In the genomic region with DNA sequence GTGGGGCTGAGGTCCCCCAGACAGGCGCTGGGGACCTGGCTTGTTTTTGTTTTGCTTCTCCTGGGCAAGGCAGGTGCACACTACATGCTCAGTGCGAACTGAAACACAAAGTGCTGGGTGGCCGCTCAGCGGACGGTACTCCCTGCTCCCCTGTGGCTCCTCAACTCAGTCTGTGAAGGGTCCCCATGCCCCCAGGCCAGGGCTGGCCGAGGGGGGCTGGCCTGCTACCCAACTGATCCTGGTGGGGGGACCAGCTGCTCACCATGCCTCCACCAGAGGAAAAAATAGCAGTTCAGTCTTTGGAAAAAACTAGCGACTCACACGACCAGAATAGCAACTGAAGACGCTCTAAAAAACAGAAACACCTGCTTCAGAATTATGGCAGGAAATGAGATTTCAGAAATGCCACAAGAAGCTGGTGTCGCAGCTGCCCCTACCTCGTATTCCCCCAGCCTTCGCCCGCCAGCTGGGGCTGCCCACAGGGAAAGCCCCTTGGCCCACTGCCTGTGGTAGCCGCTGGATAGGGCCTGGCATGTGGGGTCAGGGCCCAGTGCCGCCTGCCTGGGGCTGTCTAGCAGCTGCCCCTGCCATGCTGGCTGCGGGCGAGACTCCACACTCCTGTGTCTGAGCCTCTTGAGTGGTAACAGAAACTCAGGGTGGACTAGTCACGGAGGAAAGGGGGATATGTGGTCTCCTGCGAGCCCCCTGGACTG, we compare ENCODE assay signal across 8 cellular contexts. TPM values are rescaled to one million over a fixed set of nuclear protein-coding genes. Genes with fewer than 3 reads are reported as not detected.
DNase-seq lines count a peak whose midpoint lies in the region; ATAC-seq and TF ChIP-seq lines count a peak whose summit lies in the region.

No MANE protein-coding gene starts in this region.

- CTCF ChIA-PET in CD4-positive, alpha-beta T cell (lab: Charles Lee) = interaction anchor here (1.7 kb wide), 1 partner anchor 44 kb away, joined by 4 read pairs; the partner anchor contains the start of gene MEX3C

- H3K9me3 ChIP-seq in CD4-positive, alpha-beta T cell (ENCODE audit: control insufficient read depth, low read length) = no peaks in the 10 kb centered on the region

- POLR2A ChIA-PET in CD4-positive, alpha-beta T cell (lab: Charles Lee) = interaction anchor here (0.7 to 3.9 kb wide), 10 partner anchors 16 to 275 kb away, joined by 3 to 85 read pairs (median 4); partner anchors contain the start of genes ELAC1, ME2, MEX3C and SMAD4

- no peak for TF ChIP-seq POLR2A in erythroblast (IDR thresholded peaks at IDR 0.05; ENCODE audit: low read length)

- no peak for TF ChIP-seq CTCF in CD4-positive, alpha-beta T cell (IDR thresholded peaks at IDR 0.05)

- H3K9me3 Mint-ChIP-seq in CD4-positive, alpha-beta T cell = no peaks in the 10 kb centered on the region
- no peaks in the 10 kb centered on the region for H3K9me3 Mint-ChIP-seq in activated T-helper 17 cell treated with anti-CD3 and anti-CD28 coated beads, Interleukin-2, amount 50 U/mL, for 72 hours

- ATAC-seq in CD4-positive, alpha-beta T cell (ENCODE audit: poor library complexity) = peak; percentile 49
- ATAC-seq in GM21360 (IDR thresholded peaks at IDR 0.05; ENCODE audit: unreplicated experiment) = peak; percentile 72
- peak; percentile 76 for ATAC-seq in HG03571 (IDR thresholded peaks at IDR 0.05; ENCODE audit: unreplicated experiment)
- ATAC-seq in activated T-helper 17 cell treated with anti-CD3 and anti-CD28 coated beads, Interleukin-2, amount 50 U/mL, for 72 hours (replicated peaks) = peak; percentile 58

- peak overlapping the region; percentile 87 for H3K4me3 Mint-ChIP-seq in CD4-positive, alpha-beta T cell
- H3K4me3 Mint-ChIP-seq in activated T-helper 17 cell treated with anti-CD3 and anti-CD28 coated beads, Interleukin-2, amount 50 U/mL, for 72 hours = peak overlapping the region; percentile 69

- DNase-seq in CD4-positive, alpha-beta T cell = peak in 9 of 10 experiments; percentile 16 to 55 (median 24)
- DNase-seq in stimulated activated CD4-positive, alpha-beta T cell treated with anti-CD3 and anti-CD28 coated beads, Interleukin-4, amount 100 ng/mL, for 4 hours = peak; percentile 36 to 42
- DNase-seq in A172 (ENCODE audit: low spot score) (no peak), OCI-M1 (lab: John Stamatoyannopoulos, UW) (no peak), erythroblast (lab: John Stamatoyannopoulos, UW) (no peak)

- peak overlapping the region; percentile 90 for H3K27ac Mint-ChIP-seq in CD4-positive, alpha-beta T cell
- H3K27ac Mint-ChIP-seq in activated T-helper 17 cell treated with anti-CD3 and anti-CD28 coated beads, Interleukin-2, amount 50 U/mL, for 72 hours = peak overlapping the region; percentile 96

- H3K36me3 Mint-ChIP-seq in CD4-positive, alpha-beta T cell (ENCODE audit: low read depth) = no peaks in the 10 kb centered on the region
- H3K36me3 Mint-ChIP-seq in activated T-helper 17 cell treated with anti-CD3 and anti-CD28 coated beads, Interleukin-2, amount 50 U/mL, for 72 hours (ENCODE audit: low read depth) = no peaks in the 10 kb centered on the region

- peaks cover 40% of the 10 kb centered on the region for H3K4me1 Mint-ChIP-seq in CD4-positive, alpha-beta T cell (ENCODE audit: low read depth)
- H3K4me1 Mint-ChIP-seq in activated T-helper 17 cell treated with anti-CD3 and anti-CD28 coated beads, Interleukin-2, amount 50 U/mL, for 72 hours = peaks cover 35% of the 10 kb centered on the region

- no peaks in the 10 kb centered on the region for H3K27me3 ChIP-seq in CD4-positive, alpha-beta T cell (ENCODE audit: control insufficient read depth, insufficient read depth, low read length)

- intact Hi-C loops in CD4-positive, alpha-beta T cell (cut with DNase I, micrococcal nuclease) = loop anchor here (1.0 to 2.0 kb wide), 2 partner anchors 42 to 43 kb away; partner anchors contain the start of gene MEX3C (in 1 of the 2)

- no peaks in the 10 kb centered on the region for H3K27me3 Mint-ChIP-seq in CD4-positive, alpha-beta T cell
- H3K27me3 Mint-ChIP-seq in activated T-helper 17 cell treated with anti-CD3 and anti-CD28 coated beads, Interleukin-2, amount 50 U/mL, for 72 hours = no peaks in the 10 kb centered on the region

- peak overlapping the region; percentile 53 for H3K27ac ChIP-seq in CD4-positive, alpha-beta T cell (ENCODE audit: low read depth, low read length)

RNA-seq across cellular contexts. Expression of gene MEX3C, which starts 43.7 kb away (rescaled TPM):
- 10 to 100 TPM; 70.8 to 76.1 TPM for total RNA-seq in CD4-positive, alpha-beta T cell
- 10 to 100 TPM; 46.0 to 46.9 TPM for total RNA-seq in activated T-helper 17 cell treated with anti-CD3 and anti-CD28 coated beads, Interleukin-2, amount 50 U/mL, for 72 hours
- 32.8 and 33.6 TPM in 2 replicates for total RNA-seq in A172 (2014; rRNA removed; shearing (Covaris generic))

Comparison
In these comparisons a context has a peak if more than half of its experiments do, and no peak if none do; other contexts are left out.
1. DNase-seq: peak in CD4-positive, alpha-beta T cell (9 of 10) and stimulated activated CD4-positive, alpha-beta T cell treated with anti-CD3 and anti-CD28 coated beads, Interleukin-4, amount 100 ng/mL, for 4 hours (2 of 2); none in A172 (single experiment), OCI-M1 (single experiment) and erythroblast (0 of 2).
2. Peak in every context shown above with its lines, with median percentiles within 50 percentile points of each other: ATAC-seq.